ENCODE assay signal across 18 cellular contexts in the genomic region with DNA sequence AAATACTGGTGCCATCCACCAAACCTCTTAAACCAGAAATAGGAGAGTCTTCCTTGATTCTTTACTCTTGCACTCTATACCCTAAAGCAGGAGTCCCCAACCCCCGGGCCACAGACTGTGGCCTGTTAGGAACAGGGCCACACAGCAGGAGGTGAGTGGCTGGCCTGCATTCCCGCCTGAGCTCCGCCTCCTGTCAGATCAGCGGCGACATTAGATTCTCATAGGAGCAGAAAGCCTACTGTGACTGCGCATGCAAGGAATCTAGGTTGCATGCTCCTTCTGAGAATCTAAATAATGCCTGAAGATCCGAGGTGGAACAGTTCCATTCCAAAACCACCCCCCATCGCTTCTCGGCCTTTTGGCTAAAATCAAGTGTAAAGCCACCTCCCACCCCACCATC. TPM values are rescaled to one million over a fixed set of nuclear protein-coding genes. Genes with fewer than 3 reads are reported as not detected.
"Had no signal": no experiment of that assay in that cellular context is flagged by ENCODE, and none has a peak within 500 bp of the region (broad histone marks: within the 10 kb centered on the region; RNA-seq: fewer than 3 reads in every experiment).

No MANE protein-coding gene starts in this region.

- H3K27ac ChIP-seq: colonic mucosa, epithelial cell of prostate, hepatocyte, lower lobe of right lung, right atrium auricular region, tibial nerve had no signal

- H3K9me3 ChIP-seq: colonic mucosa, lower lobe of right lung, right atrium auricular region, tibial nerve had no signal

- DNase-seq: activated CD4-positive, alpha-beta memory T cell treated with anti-CD3 and anti-CD28 coated beads for 36 hours; activated gamma-delta T cell treated with Interleukin-2 at 50 U/mL for 16 hours; activated naive CD8-positive, alpha-beta T cell treated with anti-CD3 and anti-CD28 coated beads for 36 hours; activated T-cell treated with anti-CD3 and anti-CD28 coated beads, Interleukin-2, amount 50 U/mL, for 4 hours; anterior cingulate cortex; colonic mucosa; effector CD4-positive, alpha-beta T cell; lower lobe of right lung; naive thymus-derived CD4-positive, alpha-beta T cell; posterior cingulate gyrus; small intestine had no signal

- H3K27me3 ChIP-seq: colonic mucosa, hepatocyte, right atrium auricular region, tibial nerve had no signal

- H3K36me3 ChIP-seq: colonic mucosa, lower lobe of right lung, right atrium auricular region, tibial nerve had no signal

- H3K4me1 ChIP-seq: colonic mucosa, lower lobe of right lung, right atrium auricular region, tibial nerve had no signal

- H3K4me3 ChIP-seq: colonic mucosa, hepatocyte, lower lobe of right lung, right atrium auricular region, tibial nerve had no signal

- ATAC-seq: activated CD4-positive, CD25-positive, alpha-beta regulatory T cell treated with anti-CD3 and anti-CD28 coated beads, Interleukin-2, amount 50 U/mL, for 24 hours; activated T-cell treated with anti-CD3 and anti-CD28 coated beads, Interleukin-2, amount 50 U/mL, for 4 hours; lower lobe of right lung; naive thymus-derived CD4-positive, alpha-beta T cell had no signal

- H3K4me1 Mint-ChIP-seq: activated naive CD8-positive, alpha-beta T cell treated with anti-CD3 and anti-CD28 coated beads for 36 hours; naive thymus-derived CD4-positive, alpha-beta T cell had no signal

- H3K27ac Mint-ChIP-seq: activated CD4-positive, alpha-beta memory T cell treated with anti-CD3 and anti-CD28 coated beads for 36 hours; activated naive CD8-positive, alpha-beta T cell treated with anti-CD3 and anti-CD28 coated beads for 36 hours; naive thymus-derived CD4-positive, alpha-beta T cell; T-helper 1 cell treated with Interleukin-12 subunit alpha and Interleukin-12 subunit beta and Interleukin-4 antibody, amounts not matched to agents 30 μg/mL and 1 μg/mL, for 36 hours had no signal

- H3K36me3 Mint-ChIP-seq: activated CD4-positive, alpha-beta memory T cell treated with anti-CD3 and anti-CD28 coated beads for 36 hours; activated naive CD8-positive, alpha-beta T cell treated with anti-CD3 and anti-CD28 coated beads for 36 hours had no signal

- H3K9me3 Mint-ChIP-seq: activated CD4-positive, alpha-beta memory T cell treated with anti-CD3 and anti-CD28 coated beads for 36 hours; activated naive CD8-positive, alpha-beta T cell treated with anti-CD3 and anti-CD28 coated beads for 36 hours; activated T-cell treated with anti-CD3 and anti-CD28 coated beads, Interleukin-2, amount 50 U/mL, for 4 hours; T-helper 1 cell treated with Interleukin-12 subunit alpha and Interleukin-12 subunit beta and Interleukin-4 antibody, amounts not matched to agents 30 μg/mL and 1 μg/mL, for 36 hours had no signal

- H3K4me3 Mint-ChIP-seq: activated CD4-positive, alpha-beta memory T cell treated with anti-CD3 and anti-CD28 coated beads for 36 hours; activated naive CD8-positive, alpha-beta T cell treated with anti-CD3 and anti-CD28 coated beads for 36 hours; activated T-cell treated with anti-CD3 and anti-CD28 coated beads, Interleukin-2, amount 50 U/mL, for 4 hours; naive thymus-derived CD4-positive, alpha-beta T cell; T-helper 1 cell treated with Interleukin-12 subunit alpha and Interleukin-12 subunit beta and Interleukin-4 antibody, amounts not matched to agents 30 μg/mL and 1 μg/mL, for 36 hours had no signal

RNA-seq across cellular contexts. Expression of gene SRCIN1, which starts 30.3 kb away (rescaled TPM):
- total RNA-seq: mononuclear cell had no signal
- polyA plus RNA-seq: naive thymus-derived CD4-positive, alpha-beta T cell had no signal

RNA-seq across cellular contexts. Expression of gene EPOP, which starts 38.7 kb away (rescaled TPM):
- polyA plus RNA-seq: naive thymus-derived CD4-positive, alpha-beta T cell had no signal
